ENCODE assay signal across 8 cellular contexts in genomic region chr2:135916232-135916631, GRCh38. TPM values are rescaled to one million over a fixed set of nuclear protein-coding genes. Genes with fewer than 3 reads are reported as not detected.
DNase-seq lines count a peak whose midpoint lies in the region; ATAC-seq, FAIRE-seq and TF ChIP-seq lines count a peak whose summit lies in the region.

No MANE protein-coding gene starts in this region.

- H2AFZ ChIP-seq in mesenchymal stem cell (ENCODE audit: low read depth, low read length): no peak overlapping the region

- H3K36me3 ChIP-seq in breast epithelium: no peaks in the 10 kb centered on the region
- H3K36me3 ChIP-seq in mesenchymal stem cell (ENCODE audit: control insufficient read depth in 1 of 2, insufficient read depth in 2 of 2, low read depth in 1 of 2, low read length in 2 of 2): peaks cover 0 to 37% of the 10 kb centered on the region in 2 experiments

- H3K14ac ChIP-seq in mesenchymal stem cell (ENCODE audit: low read length in 2 of 2): no peak overlapping the region

- ATAC-seq in HG03520 (IDR thresholded peaks at IDR 0.05; ENCODE audit: unreplicated experiment): no peak
- no peak for ATAC-seq in HG03095 (IDR thresholded peaks at IDR 0.05; ENCODE audit: unreplicated experiment)

- TF ChIP-seq CTCF in 22Rv1 (IDR thresholded peaks at IDR 0.05): peak; percentile 50
- peak in 2 of 3 donors; percentile 37 to 52 for TF ChIP-seq CTCF in breast epithelium (IDR thresholded peaks at IDR 0.05)

- H4K91ac ChIP-seq in mesenchymal stem cell (ENCODE audit: low read length): no peak overlapping the region

- peak; percentile 39 for DNase-seq in NCI-H345 treated with DMSO at 0.1 percent for 48 hours (lab: John Stamatoyannopoulos, UW; ENCODE audit: unreplicated experiment)
- DNase-seq in breast epithelium (ENCODE audit: low spot score in 2 of 2): no peak
- peak; percentile 43 for DNase-seq in mesenchymal stem cell
- DNase-seq in activated T-cell treated with anti-CD3 and anti-CD28 coated beads for 4 hours: no peak

- intact Hi-C loops in breast epithelium (cut with DNase I; ENCODE audit: low total_unique reads): no loop called here

- H2BK120ac ChIP-seq in mesenchymal stem cell (ENCODE audit: low read depth, low read length): no peak overlapping the region

- H2AK5ac ChIP-seq in mesenchymal stem cell (ENCODE audit: low read length, severe bottlenecking): no peak overlapping the region

- TF ChIP-seq POLR2A in breast epithelium (IDR thresholded peaks at IDR 0.05): no peak

- no peak overlapping the region for H3K4me3 ChIP-seq in breast epithelium
- no peak overlapping the region for H3K4me3 ChIP-seq in mesenchymal stem cell (ENCODE audit: insufficient read depth in 1 of 2, low read depth in 1 of 2, low read length in 2 of 2)

- no peaks in the 10 kb centered on the region for H3K27me3 ChIP-seq in breast epithelium
- no peaks in the 10 kb centered on the region for H3K27me3 ChIP-seq in mesenchymal stem cell (ENCODE audit: control insufficient read depth in 1 of 2, insufficient read depth in 1 of 2, low read length in 2 of 2)

- FAIRE-seq in G401.6 (lab: Jason Lieb, UNC): peak; percentile 97

- H4K8ac ChIP-seq in mesenchymal stem cell (ENCODE audit: low read length): no peak overlapping the region

- no peak overlapping the region for H3K18ac ChIP-seq in mesenchymal stem cell (ENCODE audit: low read depth in 1 of 2, low read length in 2 of 2)

- no peak overlapping the region for H3K4ac ChIP-seq in mesenchymal stem cell (ENCODE audit: low read depth in 1 of 2, low read length in 2 of 2)

- H3K9ac ChIP-seq in mesenchymal stem cell (ENCODE audit: low read length): no peak overlapping the region

- no peaks in the 10 kb centered on the region for H3K79me1 ChIP-seq in mesenchymal stem cell (replicated peaks; ENCODE audit: low read length, poor library complexity, severe bottlenecking)

- no peak overlapping the region for H2BK5ac ChIP-seq in mesenchymal stem cell (ENCODE audit: low read depth, low read length, poor library complexity, severe bottlenecking)

- H3K9me3 ChIP-seq in breast epithelium (no peaks in the 10 kb centered on the region), mesenchymal stem cell (ENCODE audit: control insufficient read depth, low read length) (no peaks in the 10 kb centered on the region)

- H2BK15ac ChIP-seq in mesenchymal stem cell (ENCODE audit: low read depth, poor library complexity, severe bottlenecking): no peak overlapping the region

- no peak overlapping the region for H3K23ac ChIP-seq in mesenchymal stem cell (ENCODE audit: low read length in 2 of 2)

- H3K27ac ChIP-seq in 22Rv1 (no peak overlapping the region), breast epithelium (no peak overlapping the region), mesenchymal stem cell (ENCODE audit: low read length, poor library complexity, severe bottlenecking) (no peak overlapping the region)

- no peaks in the 10 kb centered on the region for H3K4me1 ChIP-seq in breast epithelium
- no peaks in the 10 kb centered on the region for H3K4me1 ChIP-seq in mesenchymal stem cell (ENCODE audit: control insufficient read depth, insufficient read depth, low read depth, low read length)

- no peak overlapping the region for H3K4me2 ChIP-seq in mesenchymal stem cell (ENCODE audit: low read length, poor library complexity, severe bottlenecking)

- H2BK12ac ChIP-seq in mesenchymal stem cell (ENCODE audit: low read length in 2 of 2): no peak overlapping the region

- WGBS in mesenchymal stem cell: 89% methylated on average over 2 of the region's 3 CpGs

RNA-seq across cellular contexts. Expression of gene MCM6, which starts 40.0 kb away (rescaled TPM):
- total RNA-seq in breast epithelium: 10 to 100 TPM; 10.9 to 11.8 (median 11.3) TPM
- polyA plus RNA-seq in mesenchymal stem cell (2013, experiment 1 of 2): 9.1 TPM
- 9.2 TPM for polyA plus RNA-seq in mesenchymal stem cell (2013, experiment 2 of 2)

Comparison
In these comparisons a context has a peak if more than half of its experiments do, and no peak if none do; other contexts are left out.
1. DNase-seq: peak in NCI-H345 treated with DMSO at 0.1 percent for 48 hours (single experiment) and mesenchymal stem cell (single experiment); none in breast epithelium (0 of 2) and activated T-cell treated with anti-CD3 and anti-CD28 coated beads for 4 hours (single experiment).